Comparison of ENCODE assay signal across 16 cellular contexts in genomic region chr17:14818469-14818868, GRCh38.
DNase-seq lines count a peak whose midpoint lies in the region; ATAC-seq and TF ChIP-seq lines count a peak whose summit lies in the region.
"Had no signal": no experiment of that assay in that cellular context is flagged by ENCODE, and none has a peak within 500 bp of the region (broad histone marks: within the 10 kb centered on the region; RNA-seq: fewer than 3 reads in every experiment).

No MANE protein-coding gene starts in this region.

- H3K9me2 ChIP-seq in PC-3 (replicated peaks; ENCODE audit: low read length), result no peaks in the 10 kb centered on the region

- H3K9me3 ChIP-seq in PC-3 (ENCODE audit: low read length), result no peaks in the 10 kb centered on the region; the same call in 1 of the 2 replicates
- H3K9me3 ChIP-seq: BE2C had no signal

- POLR2A ChIA-PET in PC-3 (lab: Charles Lee; ENCODE audit: unreplicated experiment), result no interaction called here

- H3K36me3 Mint-ChIP-seq in stimulated activated effector memory CD8-positive, alpha-beta T cell treated with anti-CD3 and anti-CD28 coated beads, Interleukin-12 subunit alpha, Interleukin-12 subunit beta, amount 100 ng/mL, for 72 hours, result no peaks in the 10 kb centered on the region
- H3K36me3 Mint-ChIP-seq: CD4-positive, CD25-positive, alpha-beta regulatory T cell; CD8-positive, alpha-beta memory T cell had no signal

- no peak overlapping the region for H3K4me2 ChIP-seq in PC-3 (ENCODE audit: low read length)

- intact Hi-C loops in PC-3 (cut with micrococcal nuclease), result no loop called here

- H3K79me2 ChIP-seq in PC-3 (ENCODE audit: low read length), result no peaks in the 10 kb centered on the region

- H3K4me3 Mint-ChIP-seq in stimulated activated effector memory CD8-positive, alpha-beta T cell treated with anti-CD3 and anti-CD28 coated beads, Interleukin-12 subunit alpha, Interleukin-12 subunit beta, amount 100 ng/mL, for 72 hours, result no peak overlapping the region
- H3K4me3 Mint-ChIP-seq: CD4-positive, CD25-positive, alpha-beta regulatory T cell; CD8-positive, alpha-beta memory T cell had no signal

- H3F3A ChIP-seq in PC-3 (ENCODE audit: low read length, unreplicated experiment), result no peaks in the 10 kb centered on the region

- no TSS peak for BruUV-seq in PC-3 (replicated peaks; lab: Mats Ljungman, UMichigan)

- no peak for TF ChIP-seq CTCF in PC-3 (conservative IDR thresholded peaks at IDR 0.05; ENCODE audit: low read depth, low read length)

- no peaks in the 10 kb centered on the region for H4K20me1 ChIP-seq in PC-3 (ENCODE audit: low read length)

- H3K4me3 ChIP-seq in PC-3 (ENCODE audit: low read length), result no peak overlapping the region
- H3K4me3 ChIP-seq: GM12878, GM23248, HAP-1 had no signal

- H3K9ac ChIP-seq in PC-3 (ENCODE audit: low read length), result no peak overlapping the region
- H3K9ac ChIP-seq: GM23248 had no signal

- H3K36me3 ChIP-seq in PC-3 (ENCODE audit: low read depth, low read length), result no peaks in the 10 kb centered on the region
- H3K36me3 ChIP-seq: BE2C, HAP-1 had no signal

- no peaks in the 10 kb centered on the region for H3K4me1 ChIP-seq in PC-3 (ENCODE audit: insufficient read depth, low read length)
- H3K4me1 ChIP-seq: BE2C, HAP-1 had no signal

- no peak for ATAC-seq in PC-3
- peak; percentile 40 for ATAC-seq in stimulated activated effector memory CD8-positive, alpha-beta T cell treated with anti-CD3 and anti-CD28 coated beads, Interleukin-12 subunit alpha, Interleukin-12 subunit beta, amount 100 ng/mL, for 72 hours
- ATAC-seq in GM18519 (IDR thresholded peaks at IDR 0.05; ENCODE audit: low FRiP score, unreplicated experiment), result no peak
- no peak for ATAC-seq in GM21423 (IDR thresholded peaks at IDR 0.05; ENCODE audit: unreplicated experiment)
- ATAC-seq: GM12878 had no signal

- H3K27ac ChIP-seq in PC-3 (ENCODE audit: low read length), result no peak overlapping the region
- H3K27ac ChIP-seq: GM23248, HL-60 had no signal

- no peaks in the 10 kb centered on the region for H3K9me3 Mint-ChIP-seq in stimulated activated effector memory CD8-positive, alpha-beta T cell treated with anti-CD3 and anti-CD28 coated beads, Interleukin-12 subunit alpha, Interleukin-12 subunit beta, amount 100 ng/mL, for 72 hours

- peaks cover 5% of the 10 kb centered on the region; the same call in 1 of the 2 replicates for H3K27me3 ChIP-seq in PC-3 (ENCODE audit: low read length)
- H3K27me3 ChIP-seq: BE2C had no signal

- CTCF ChIA-PET in PC-3 (lab: Charles Lee), result no interaction called here

- no peak overlapping the region for H2AFZ ChIP-seq in PC-3 (ENCODE audit: low read length)
- H2AFZ ChIP-seq: GM23248 had no signal

- peak; percentile 49 for DNase-seq in EH (ENCODE audit: low read depth)
- DNase-seq in EL, result peak; percentile 36
- DNase-seq in PC-3, result peak; percentile 16
- no peak for DNase-seq in stimulated activated effector memory CD8-positive, alpha-beta T cell treated with anti-CD3 and anti-CD28 coated beads, Interleukin-12 subunit alpha, Interleukin-12 subunit beta, amount 100 ng/mL, for 72 hours (ENCODE audit: low spot score in 2 of 2)
- DNase-seq: ACHN; BE2C; C1 segment of cervical spinal cord; CD4-positive, CD25-positive, alpha-beta regulatory T cell; CD8-positive, alpha-beta memory T cell; COR-L47; GM23248 had no signal

- H3K4me1 Mint-ChIP-seq in stimulated activated effector memory CD8-positive, alpha-beta T cell treated with anti-CD3 and anti-CD28 coated beads, Interleukin-12 subunit alpha, Interleukin-12 subunit beta, amount 100 ng/mL, for 72 hours, result peaks cover 7% of the 10 kb centered on the region
- H3K4me1 Mint-ChIP-seq: CD4-positive, CD25-positive, alpha-beta regulatory T cell; CD8-positive, alpha-beta memory T cell had no signal

- H3K27ac Mint-ChIP-seq in stimulated activated effector memory CD8-positive, alpha-beta T cell treated with anti-CD3 and anti-CD28 coated beads, Interleukin-12 subunit alpha, Interleukin-12 subunit beta, amount 100 ng/mL, for 72 hours, result no peak overlapping the region
- H3K27ac Mint-ChIP-seq: CD4-positive, CD25-positive, alpha-beta regulatory T cell; CD8-positive, alpha-beta memory T cell had no signal

Comparison
In these comparisons a context has a peak if more than half of its experiments do, and no peak if none do; other contexts are left out.
1. DNase-seq: peak in EH (single experiment), EL (single experiment) and PC-3 (single experiment); none in stimulated activated effector memory CD8-positive, alpha-beta T cell treated with anti-CD3 and anti-CD28 coated beads, Interleukin-12 subunit alpha, Interleukin-12 subunit beta, amount 100 ng/mL, for 72 hours (0 of 2).